Comparison of ENCODE assay signal across 9 cellular contexts in genomic region chr6:52747341-52747740, GRCh38. TPM values are rescaled to one million over a fixed set of nuclear protein-coding genes. Genes with fewer than 3 reads are reported as not detected.
"Had no signal": no experiment of that assay in that cellular context is flagged by ENCODE, and none has a peak within 500 bp of the region (broad histone marks: within the 10 kb centered on the region; RNA-seq: fewer than 3 reads in every experiment).

No MANE protein-coding gene starts in this region.

RNA-seq across cellular contexts. Expression of gene GSTA2, which starts 15.9 kb away (rescaled TPM):
- total RNA-seq: activated CD8-positive, alpha-beta memory T cell treated with anti-CD3 and anti-CD28 coated beads for 36 hours; activated T-cell treated with anti-CD3 and anti-CD28 coated beads, Interleukin-2, amount 50 U/mL, for 72 hours; fibroblast of villous mesenchyme; glomerular endothelial cell; left ventricle myocardium inferior; osteoblast; right atrium auricular region; T-helper 2 cell treated with Interferon-gamma antibody and Interleukin-4, amounts not matched to agents 100 ng/mL and 5 ng/mL, for 36 hours had no signal

RNA-seq across cellular contexts. Expression of gene GSTA1, which starts 56.3 kb away (rescaled TPM):
- total RNA-seq: activated CD8-positive, alpha-beta memory T cell treated with anti-CD3 and anti-CD28 coated beads for 36 hours; activated T-cell treated with anti-CD3 and anti-CD28 coated beads, Interleukin-2, amount 50 U/mL, for 72 hours; fibroblast of villous mesenchyme; glomerular endothelial cell; left ventricle myocardium inferior; osteoblast; right atrium auricular region; skeletal muscle tissue; T-helper 2 cell treated with Interferon-gamma antibody and Interleukin-4, amounts not matched to agents 100 ng/mL and 5 ng/mL, for 36 hours had no signal
